Comparison of ENCODE assay signal across 21 cellular contexts in the genomic region with DNA sequence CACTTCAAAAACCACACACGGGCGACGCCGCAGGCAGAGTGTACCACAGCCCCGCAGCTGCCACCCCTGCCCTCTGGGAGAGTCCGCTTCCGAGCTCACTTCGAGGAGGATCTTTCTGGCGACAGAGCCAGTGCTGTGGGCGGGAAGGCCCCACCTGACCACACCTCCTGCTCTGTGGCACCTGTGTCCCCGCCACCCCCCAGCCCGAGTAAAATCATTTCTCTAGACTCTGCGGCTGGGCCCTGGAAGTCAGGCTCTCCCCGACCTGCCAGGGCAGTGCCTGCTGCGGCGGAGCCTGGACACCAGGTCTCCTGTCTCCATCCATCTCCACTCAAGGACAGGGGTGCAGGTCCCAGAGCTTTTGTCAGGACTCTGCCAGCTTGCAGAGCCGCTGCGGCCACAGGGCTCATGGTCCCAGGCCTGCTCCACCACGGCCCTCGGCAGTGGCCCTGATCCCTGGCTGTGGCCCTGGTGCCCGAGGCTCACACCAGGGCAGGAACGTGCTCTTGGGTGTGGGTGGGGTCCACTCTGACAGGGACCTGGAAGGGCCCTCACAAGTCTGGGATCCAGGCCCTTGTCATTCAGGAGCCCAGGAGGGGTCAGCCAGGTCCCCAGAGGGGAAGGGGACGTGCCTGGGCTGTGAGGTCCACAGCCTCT.
"Had no signal": no experiment of that assay in that cellular context is flagged by ENCODE, and none has a peak within 500 bp of the region (broad histone marks: within the 10 kb centered on the region; RNA-seq: fewer than 3 reads in every experiment).

No MANE protein-coding gene starts in this region.

- H3K27me3 Mint-ChIP-seq: activated naive CD8-positive, alpha-beta T cell; central memory CD8-positive, alpha-beta T cell; stimulated activated naive CD8-positive, alpha-beta T cell treated with anti-CD3 and anti-CD28 coated beads, Interleukin-15, Interleukin-2, amounts not matched to agents 100 ng/mL and 50 ng/mL, for 24 hours had no signal

- H3K4me3 ChIP-seq: body of pancreas, lung, suprapubic skin had no signal

- ATAC-seq: activated CD4-positive, CD25-positive, alpha-beta regulatory T cell treated with anti-CD3 and anti-CD28 coated beads, Interleukin-2, amount 50 U/mL, for 24 hours; body of pancreas had no signal

- FAIRE-seq: small intestine had no signal

- H3K4me1 ChIP-seq: body of pancreas had no signal

- H3K4me1 Mint-ChIP-seq: central memory CD8-positive, alpha-beta T cell had no signal

- H3K9me3 Mint-ChIP-seq: central memory CD8-positive, alpha-beta T cell; stimulated activated naive CD8-positive, alpha-beta T cell treated with anti-CD3 and anti-CD28 coated beads, Interleukin-15, Interleukin-2, amounts not matched to agents 100 ng/mL and 50 ng/mL, for 24 hours; T-helper 2 cell treated with Interferon-gamma antibody and Interleukin-4, amounts not matched to agents 5 μg/mL and 100 μg/mL, for 36 hours had no signal

- H3K9me3 ChIP-seq: body of pancreas, neutrophil, suprapubic skin had no signal

- H3K4me3 Mint-ChIP-seq: activated naive CD8-positive, alpha-beta T cell; central memory CD8-positive, alpha-beta T cell; stimulated activated naive CD8-positive, alpha-beta T cell treated with anti-CD3 and anti-CD28 coated beads, Interleukin-15, Interleukin-2, amounts not matched to agents 100 ng/mL and 50 ng/mL, for 24 hours; T-helper 2 cell treated with Interferon-gamma antibody and Interleukin-4, amounts not matched to agents 5 μg/mL and 100 μg/mL, for 36 hours had no signal

- DNase-seq: activated effector memory CD4-positive, alpha-beta T cell treated with anti-CD3 and anti-CD28 coated beads, Interleukin-2, amount 50 U/mL, for 16 hours; amniotic stem cell; body of pancreas; cortex of kidney; effector CD8-positive, alpha-beta T cell; foreskin keratinocyte; head of caudate nucleus; left cardiac atrium; right cardiac atrium; small intestine; stimulated activated CD4-positive, alpha-beta T cell treated with anti-CD3 and anti-CD28 coated beads, Interleukin-4, amount 100 ng/mL, for 24 hours; stimulated activated CD8-positive, alpha-beta memory T cell treated with anti-CD3 and anti-CD28 coated beads, Interleukin-4, amount 100 ng/mL, for 48 hours; trophoblast cell had no signal

- H3K27ac ChIP-seq: body of pancreas, foreskin keratinocyte, neutrophil, suprapubic skin had no signal

- H3K27ac Mint-ChIP-seq: activated naive CD8-positive, alpha-beta T cell; stimulated activated naive CD8-positive, alpha-beta T cell treated with anti-CD3 and anti-CD28 coated beads, Interleukin-15, Interleukin-2, amounts not matched to agents 100 ng/mL and 50 ng/mL, for 24 hours; T-helper 2 cell treated with Interferon-gamma antibody and Interleukin-4, amounts not matched to agents 5 μg/mL and 100 μg/mL, for 36 hours had no signal

- H3K27me3 ChIP-seq: body of pancreas, foreskin keratinocyte, neutrophil, suprapubic skin had no signal
